8 cellular contexts compared by ENCODE assay signal in genomic region chr6:36963451-36964290, GRCh38. TPM values are rescaled to one million over a fixed set of nuclear protein-coding genes. Genes with fewer than 3 reads are reported as not detected.
DNase-seq lines count a peak whose midpoint lies in the region; ATAC-seq, FAIRE-seq and TF ChIP-seq lines count a peak whose summit lies in the region.

No MANE protein-coding gene starts in this region.

- no peaks in the 10 kb centered on the region for H3K27me3 Mint-ChIP-seq in activated naive CD8-positive, alpha-beta T cell treated with anti-CD3 and anti-CD28 coated beads, Interleukin-2, amount 50 U/mL, for 24 hours
- H3K27me3 Mint-ChIP-seq in natural killer cell (ENCODE audit: low read depth in 2 of 2) (peaks cover 13 to 15% of the 10 kb centered on the region in 2 donors), nephron progenitor cell (ENCODE audit: low read depth, poor library complexity) (peaks cover 2% of the 10 kb centered on the region)

- no peak for ATAC-seq in activated naive CD8-positive, alpha-beta T cell treated with anti-CD3 and anti-CD28 coated beads, Interleukin-2, amount 50 U/mL, for 24 hours
- ATAC-seq in natural killer cell (peak in 1 of 3 donors; percentile 34), GM18909 (IDR thresholded peaks at IDR 0.05; ENCODE audit: poor library complexity, unreplicated experiment) (no peak)

- peaks cover 14% of the 10 kb centered on the region for H3K36me3 Mint-ChIP-seq in activated naive CD8-positive, alpha-beta T cell treated with anti-CD3 and anti-CD28 coated beads, Interleukin-2, amount 50 U/mL, for 24 hours (ENCODE audit: low read depth)
- H3K36me3 Mint-ChIP-seq in natural killer cell (no peaks in the 10 kb centered on the region), nephron progenitor cell (ENCODE audit: low read depth) (peaks cover 21% of the 10 kb centered on the region)

- peaks cover 20% of the 10 kb centered on the region for H3K4me1 Mint-ChIP-seq in activated naive CD8-positive, alpha-beta T cell treated with anti-CD3 and anti-CD28 coated beads, Interleukin-2, amount 50 U/mL, for 24 hours
- H3K4me1 Mint-ChIP-seq in natural killer cell (peaks cover 12 to 25% of the 10 kb centered on the region in 2 donors), nephron progenitor cell (peaks cover 27% of the 10 kb centered on the region)

- no peak for TF ChIP-seq POLR2A in GM12891 (IDR thresholded peaks at IDR 0.05; ENCODE audit: low read depth, low read length)

- FAIRE-seq in GM12891 (lab: Jason Lieb, UNC): peak; percentile 71

- intact Hi-C loops in natural killer cell (cut with micrococcal nuclease): no loop called here

- H3K9me3 Mint-ChIP-seq in activated naive CD8-positive, alpha-beta T cell treated with anti-CD3 and anti-CD28 coated beads, Interleukin-2, amount 50 U/mL, for 24 hours: no peaks in the 10 kb centered on the region
- H3K9me3 Mint-ChIP-seq in natural killer cell (no peaks in the 10 kb centered on the region), nephron progenitor cell (no peaks in the 10 kb centered on the region)

- no peak overlapping the region for H3K4me3 Mint-ChIP-seq in activated naive CD8-positive, alpha-beta T cell treated with anti-CD3 and anti-CD28 coated beads, Interleukin-2, amount 50 U/mL, for 24 hours
- H3K4me3 Mint-ChIP-seq in natural killer cell: peak overlapping the region; percentile 25
- H3K4me3 Mint-ChIP-seq in nephron progenitor cell: no peak overlapping the region

- H3K27ac Mint-ChIP-seq in activated naive CD8-positive, alpha-beta T cell treated with anti-CD3 and anti-CD28 coated beads, Interleukin-2, amount 50 U/mL, for 24 hours: peak overlapping the region; percentile 14
- peak overlapping the region; percentile 20 to 57 for H3K27ac Mint-ChIP-seq in natural killer cell
- H3K27ac Mint-ChIP-seq in nephron progenitor cell: no peak overlapping the region

- DNase-seq in GM12891 (ENCODE audit: insufficient read length, low spot score) (peak; percentile 67), MV-4-11 (lab: John Stamatoyannopoulos, UW) (peak; percentile 22), natural killer cell (no peak), UCSD-AML1 (lab: John Stamatoyannopoulos, UW; ENCODE audit: unreplicated experiment) (no peak), nephron progenitor cell (no peak), H4 (ENCODE audit: low spot score) (no peak)
- DNase-seq in activated naive CD8-positive, alpha-beta T cell treated with anti-CD3 and anti-CD28 coated beads, Interleukin-2, amount 50 U/mL, for 24 hours: no peak

- no peak for TF ChIP-seq CTCF in natural killer cell (IDR thresholded peaks at IDR 0.05)
- no peak for TF ChIP-seq CTCF in nephron progenitor cell (IDR thresholded peaks at IDR 0.05)

TF ChIP-seq in GM12891, 5 proteins besides CTCF, POLR2A, EP300 and RAD21:
- TF ChIP-seq POLR2AphosphoS5 (IDR thresholded peaks at IDR 0.05; ENCODE audit: low read depth, low read length) (no peak), POU2F2 (IDR thresholded peaks at IDR 0.05; ENCODE audit: low read depth, low read length) (no peak), TAF1 (IDR thresholded peaks at IDR 0.05; ENCODE audit: low read depth, low read length) (no peak), PAX5 (IDR thresholded peaks at IDR 0.05; ENCODE audit: insufficient read depth, low read length, severe bottlenecking) (no peak), SPI1 (IDR thresholded peaks at IDR 0.05; ENCODE audit: low read depth, low read length) (0 out of 2 replicates have a peak, but pooled peaks have one; percentile 7)

RNA-seq across cellular contexts. Expression of gene PI16, which starts 9.1 kb away (rescaled TPM):
- 0.19 TPM for polyA plus RNA-seq in GM12891 (2012; ENCODE audit: low read depth, missing spikeins)
- total RNA-seq in natural killer cell: 1 to 10 TPM in 2 of 3 donors, under 1 TPM in 1; 0.33 to 1.8 (median 1.1) TPM
- not detected in 2 replicates for total RNA-seq in H4 (2014; rRNA removed; shearing (Covaris generic))

RNA-seq across cellular contexts. Expression of gene MTCH1, which starts 22.3 kb away (rescaled TPM):
- 96.3 TPM for polyA plus RNA-seq in GM12891 (2012; ENCODE audit: low read depth, missing spikeins)
- total RNA-seq in natural killer cell: 100 to 1,000 TPM; 158 to 180 (median 162) TPM
- total RNA-seq in H4 (2014; rRNA removed; shearing (Covaris generic)): 165 and 174 TPM in 2 replicates

RNA-seq across cellular contexts. Expression of gene FGD2, which starts 41.8 kb away (rescaled TPM):
- polyA plus RNA-seq in GM12891 (2012; ENCODE audit: low read depth, missing spikeins): 6.1 TPM
- total RNA-seq in natural killer cell: 10 to 100 TPM in 2 of 3 donors, 1 to 10 TPM in 1; 6.3 to 22.3 (median 14.1) TPM
- not detected in 2 replicates for total RNA-seq in H4 (2014; rRNA removed; shearing (Covaris generic))

Comparison
In these comparisons a context has a peak if more than half of its experiments do, and no peak if none do; other contexts are left out.
1. DNase-seq: peak in GM12891 (single experiment) and MV-4-11 (single experiment); none in activated naive CD8-positive, alpha-beta T cell treated with anti-CD3 and anti-CD28 coated beads, Interleukin-2, amount 50 U/mL, for 24 hours (single experiment), natural killer cell (single experiment), UCSD-AML1 (single experiment), nephron progenitor cell (single experiment) and H4 (single experiment).